Comparison of ENCODE assay signal across 31 cellular contexts in the genomic region with DNA sequence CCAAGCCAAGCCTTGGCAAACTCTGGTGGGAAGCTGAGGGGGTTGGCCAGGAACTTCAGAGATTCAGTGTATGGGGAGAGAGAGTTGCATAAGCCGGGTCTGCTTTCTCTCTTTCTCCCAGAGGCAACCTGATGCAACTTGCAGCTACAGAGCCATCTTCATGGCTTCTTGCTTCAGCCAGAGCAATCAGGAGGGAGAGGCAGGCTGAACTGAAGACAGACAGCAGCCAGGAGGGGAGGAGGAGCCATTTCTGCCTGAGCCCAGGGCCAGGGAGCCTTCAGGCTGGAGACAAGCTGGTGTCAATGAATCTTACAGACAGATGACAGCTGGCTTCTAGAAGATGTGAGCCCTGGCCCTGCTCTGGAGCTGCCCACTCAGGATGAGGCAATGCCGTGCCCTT. TPM values are rescaled to one million over a fixed set of nuclear protein-coding genes. Genes with fewer than 3 reads are reported as not detected.
DNase-seq lines count a peak whose midpoint lies in the region; ATAC-seq and TF ChIP-seq lines count a peak whose summit lies in the region.
"Had no signal": no experiment of that assay in that cellular context is flagged by ENCODE, and none has a peak within 500 bp of the region (broad histone marks: within the 10 kb centered on the region; RNA-seq: fewer than 3 reads in every experiment).

No MANE protein-coding gene starts in this region.

- H3K4me2 ChIP-seq in GM23338: no peak overlapping the region
- H3K4me2 ChIP-seq: BLaER1 treated with 17β-estradiol and CSF1 and Interleukin-3, amounts not matched to agents 10 nM and 100 nM; PC-9 had no signal

- H2AFZ ChIP-seq in GM23338: no peak overlapping the region
- H2AFZ ChIP-seq: PC-9 had no signal

- H3F3A ChIP-seq in GM23338 (replicated peaks; ENCODE audit: low read depth): peaks cover 3% of the 10 kb centered on the region; the same call in 1 of the 2 replicates

- H3K27me3 Mint-ChIP-seq in GM23338 (ENCODE audit: insufficient read depth, low read depth, poor library complexity) (peaks cover 5% of the 10 kb centered on the region), glutamatergic neuron (ENCODE audit: unreplicated experiment) (no peaks in the 10 kb centered on the region), Calu3 (ENCODE audit: unreplicated experiment) (no peaks in the 10 kb centered on the region)
- no peaks in the 10 kb centered on the region for H3K27me3 Mint-ChIP-seq in effector memory CD8-positive, alpha-beta T cell
- H3K27me3 Mint-ChIP-seq: activated CD4-positive, alpha-beta T cell treated with anti-CD3 and anti-CD28 coated beads, Interleukin-2, amount 10 ng/mL, durations not matched to agents 24 days and 14 days; natural killer cell treated with Interleukin-12 subunit alpha and Interleukin-12 subunit beta and Interleukin-15 and Interleukin-18, amount 100 ng/mL, for 72 hours had no signal

- H3K27me3 ChIP-seq in GM23338 (ENCODE audit: insufficient read depth): no peaks in the 10 kb centered on the region
- H3K27me3 ChIP-seq: BLaER1 treated with 17β-estradiol and CSF1 and Interleukin-3, amounts not matched to agents 10 nM and 100 nM; cardiac muscle cell; esophagus muscularis mucosa; ovary; spleen; upper lobe of left lung had no signal

- H3K36me3 Mint-ChIP-seq in GM23338 (ENCODE audit: low read depth) (peaks cover 10% of the 10 kb centered on the region; the same call in 2 of the 3 replicates), glutamatergic neuron (ENCODE audit: unreplicated experiment) (no peaks in the 10 kb centered on the region), Calu3 (ENCODE audit: insufficient read depth, unreplicated experiment) (peaks cover 4% of the 10 kb centered on the region)
- H3K36me3 Mint-ChIP-seq in effector memory CD8-positive, alpha-beta T cell (ENCODE audit: insufficient read depth): peaks cover 2% of the 10 kb centered on the region

- H3K79me2 ChIP-seq in GM23338 (replicated peaks; ENCODE audit: insufficient read depth): no peaks in the 10 kb centered on the region

- H3K4me3 ChIP-seq in GM23338: no peak overlapping the region
- H3K4me3 ChIP-seq: BLaER1 treated with 17β-estradiol and CSF1 and Interleukin-3, amounts not matched to agents 10 nM and 100 nM; cardiac muscle cell; esophagus muscularis mucosa; left ventricle myocardium inferior; ovary; PC-9; spleen; upper lobe of left lung had no signal

- no peaks in the 10 kb centered on the region for H3K9me3 Mint-ChIP-seq in GM23338
- peaks cover 4% of the 10 kb centered on the region for H3K9me3 Mint-ChIP-seq in glutamatergic neuron (ENCODE audit: unreplicated experiment)
- H3K9me3 Mint-ChIP-seq in Calu3 (ENCODE audit: low read depth, unreplicated experiment): no peaks in the 10 kb centered on the region
- no peaks in the 10 kb centered on the region for H3K9me3 Mint-ChIP-seq in effector memory CD8-positive, alpha-beta T cell
- H3K9me3 Mint-ChIP-seq: activated CD4-positive, alpha-beta T cell treated with anti-CD3 and anti-CD28 coated beads, Interleukin-2, amount 10 ng/mL, durations not matched to agents 24 days and 14 days; activated naive CD4-positive, alpha-beta T cell treated with anti-CD3 and anti-CD28 coated beads for 36 hours; activated T-cell treated with anti-CD3 and anti-CD28 coated beads, Interleukin-2, amount 50 U/mL, for 4 hours; HFFc6; natural killer cell treated with Interleukin-12 subunit alpha and Interleukin-12 subunit beta and Interleukin-15 and Interleukin-18, amount 100 ng/mL, for 72 hours had no signal

- H3K36me3 ChIP-seq in GM23338 (ENCODE audit: insufficient read depth): peaks cover 6% of the 10 kb centered on the region; the same call in 1 of the 2 replicates
- H3K36me3 ChIP-seq: ovary had no signal

- BruUV-seq in Calu3 (replicated peaks; lab: Mats Ljungman, UMichigan): no TSS peak

- no peak for DNase-seq in GM23338 (ENCODE audit: low spot score)
- DNase-seq in NCI-H82 treated with DMSO at 0.1 percent for 48 hours (lab: John Stamatoyannopoulos, UW; ENCODE audit: unreplicated experiment): peak; percentile 60
- DNase-seq in glutamatergic neuron: no peak
- no peak for DNase-seq in sciatic nerve (ENCODE audit: low spot score)
- no peak for DNase-seq in Calu3
- no peak for DNase-seq in NCI-H1048 (lab: John Stamatoyannopoulos, UW)
- DNase-seq in effector memory CD8-positive, alpha-beta T cell: no peak
- DNase-seq in islet precursor cell: no peak
- DNase-seq: activated CD4-positive, alpha-beta T cell treated with anti-CD3 and anti-CD28 coated beads, Interleukin-2, amount 10 ng/mL, durations not matched to agents 24 days and 14 days; activated naive CD4-positive, alpha-beta T cell treated with anti-CD3 and anti-CD28 coated beads for 36 hours; activated T-cell treated with anti-CD3 and anti-CD28 coated beads, Interleukin-2, amount 50 U/mL, for 4 hours; anterior cingulate cortex; Caco-2; cortex of kidney; HFFc6; left ventricle myocardium inferior; ovary; PC-9; retina; Right ventricle myocardium superior; spleen; T-helper 9 cell; upper lobe of left lung had no signal

- H3K9me2 ChIP-seq in GM23338 (ENCODE audit: insufficient read depth): no peaks in the 10 kb centered on the region

- H4K20me1 ChIP-seq in GM23338 (replicated peaks; ENCODE audit: insufficient read depth): 0 out of 2 replicates have a peak, but pooled peaks cover under 1% of the 10 kb centered on the region

- no peak for TF ChIP-seq CTCF in GM23338 (conservative IDR thresholded peaks at IDR 0.05; ENCODE audit: low read depth in 2 of 2)
- TF ChIP-seq CTCF in glutamatergic neuron (IDR thresholded peaks at IDR 0.05; ENCODE audit: partially characterized antibody, unreplicated experiment): no peak
- TF ChIP-seq CTCF in Calu3 (IDR thresholded peaks at IDR 0.05; ENCODE audit: unreplicated experiment): no peak

- H3K27ac ChIP-seq in GM23338 (ENCODE audit: low read depth): 0 out of 2 replicates have a peak overlapping the region, but pooled peaks have one; percentile 19
- H3K27ac ChIP-seq: BLaER1 treated with 17β-estradiol and CSF1 and Interleukin-3, amounts not matched to agents 10 nM and 100 nM; cardiac muscle cell; left ventricle myocardium inferior; ovary; PC-9; spleen; upper lobe of left lung had no signal

- H3K4me3 Mint-ChIP-seq in GM23338 (no peak overlapping the region), glutamatergic neuron (ENCODE audit: unreplicated experiment) (no peak overlapping the region), Calu3 (ENCODE audit: low read depth, unreplicated experiment) (no peak overlapping the region)
- H3K4me3 Mint-ChIP-seq in effector memory CD8-positive, alpha-beta T cell: no peak overlapping the region
- H3K4me3 Mint-ChIP-seq: activated CD4-positive, alpha-beta T cell treated with anti-CD3 and anti-CD28 coated beads, Interleukin-2, amount 10 ng/mL, durations not matched to agents 24 days and 14 days; activated naive CD4-positive, alpha-beta T cell treated with anti-CD3 and anti-CD28 coated beads for 36 hours; activated T-cell treated with anti-CD3 and anti-CD28 coated beads, Interleukin-2, amount 50 U/mL, for 4 hours; HFFc6; natural killer cell treated with Interleukin-12 subunit alpha and Interleukin-12 subunit beta and Interleukin-15 and Interleukin-18, amount 100 ng/mL, for 72 hours had no signal

- no peaks in the 10 kb centered on the region for H3K4me1 ChIP-seq in GM23338 (ENCODE audit: insufficient read depth)
- H3K4me1 ChIP-seq: Caco-2 had no signal

- H3K4me1 Mint-ChIP-seq in GM23338 (peaks cover 23% of the 10 kb centered on the region), glutamatergic neuron (ENCODE audit: low read depth, unreplicated experiment) (peaks cover 11% of the 10 kb centered on the region), Calu3 (ENCODE audit: low read depth, unreplicated experiment) (no peaks in the 10 kb centered on the region)
- no peaks in the 10 kb centered on the region for H3K4me1 Mint-ChIP-seq in effector memory CD8-positive, alpha-beta T cell (ENCODE audit: low read depth in 2 of 2)
- H3K4me1 Mint-ChIP-seq: activated CD4-positive, alpha-beta T cell treated with anti-CD3 and anti-CD28 coated beads, Interleukin-2, amount 10 ng/mL, durations not matched to agents 24 days and 14 days had no signal

- no peak for ATAC-seq in GM23338
- peak; percentile 63 for ATAC-seq in sciatic nerve
- ATAC-seq in effector memory CD8-positive, alpha-beta T cell (replicated peaks): no peak
- ATAC-seq: activated T-cell treated with anti-CD3 and anti-CD28 coated beads, Interleukin-2, amount 50 U/mL, for 4 hours; natural killer cell treated with Interleukin-12 subunit alpha and Interleukin-12 subunit beta and Interleukin-15 and Interleukin-18, amount 100 ng/mL, for 72 hours had no signal

- CTCF ChIA-PET in Calu3 (lab: Charles Lee): interaction anchor here (0.6 kb wide), 1 partner anchor 153 kb away, joined by 3 read pairs; no protein-coding TSS in a partner anchor

- intact Hi-C loops in sciatic nerve (cut with DNase I): no loop called here
- intact Hi-C loops in Calu3 (cut with micrococcal nuclease; ENCODE audit: unreplicated experiment): no loop called here

- H3K27ac Mint-ChIP-seq in GM23338 (no peak overlapping the region), glutamatergic neuron (ENCODE audit: unreplicated experiment) (peak overlapping the region; percentile 31), Calu3 (ENCODE audit: unreplicated experiment) (no peak overlapping the region)
- H3K27ac Mint-ChIP-seq in effector memory CD8-positive, alpha-beta T cell: no peak overlapping the region
- H3K27ac Mint-ChIP-seq: activated CD4-positive, alpha-beta T cell treated with anti-CD3 and anti-CD28 coated beads, Interleukin-2, amount 10 ng/mL, durations not matched to agents 24 days and 14 days; activated naive CD4-positive, alpha-beta T cell treated with anti-CD3 and anti-CD28 coated beads for 36 hours; natural killer cell treated with Interleukin-12 subunit alpha and Interleukin-12 subunit beta and Interleukin-15 and Interleukin-18, amount 100 ng/mL, for 72 hours had no signal

TF ChIP-seq in GM23338, 12 proteins besides CTCF, POLR2A, EP300 and RAD21 (continues in another document):
- no peak for TF ChIP-seq JUNB (IDR thresholded peaks at IDR 0.05; ENCODE audit: unreplicated experiment)
- no peak for TF ChIP-seq ZNF114 (CRISPR knock-in tag; IDR thresholded peaks at IDR 0.05)

RNA-seq across cellular contexts. Expression of gene NPC2, which starts 18.7 kb away (rescaled TPM):
- total RNA-seq in GM23338 (2014; rRNA removed; shearing (Covaris generic)): 287 and 331 TPM in 2 replicates
- polyA plus RNA-seq in GM23338 (2016; fragmentation: Nextera tagmentation; extraction: Ambion mirVana): 344 and 354 TPM in 2 replicates
- total RNA-seq in glutamatergic neuron (ENCODE audit: unreplicated experiment) (17.6 TPM), sciatic nerve (258 TPM), Calu3 (2022) (122 and 142 TPM in 2 replicates)

RNA-seq across cellular contexts. Expression of gene ISCA2, which starts 19.2 kb away (rescaled TPM):
- total RNA-seq in GM23338 (2014; rRNA removed; shearing (Covaris generic)): 24.9 and 44.0 TPM in 2 replicates
- 156 and 171 TPM in 2 replicates for polyA plus RNA-seq in GM23338 (2016; fragmentation: Nextera tagmentation; extraction: Ambion mirVana)
- total RNA-seq in glutamatergic neuron (ENCODE audit: unreplicated experiment) (14.8 TPM), sciatic nerve (19.3 TPM), Calu3 (2022) (23.7 and 26.9 TPM in 2 replicates)

RNA-seq across cellular contexts. Expression of gene SYNDIG1L, which starts 48.4 kb away (rescaled TPM):
- 1.6 and 2.1 TPM in 2 replicates for total RNA-seq in GM23338 (2014; rRNA removed; shearing (Covaris generic))
- polyA plus RNA-seq in GM23338 (2016; fragmentation: Nextera tagmentation; extraction: Ambion mirVana): 0.65 and 1.4 TPM in 2 replicates
- total RNA-seq in glutamatergic neuron (ENCODE audit: unreplicated experiment) (1.5 TPM), sciatic nerve (0.58 TPM), Calu3 (2022) (not detected in 2 replicates)
- total RNA-seq: activated CD4-positive, alpha-beta T cell treated with anti-CD3 and anti-CD28 coated beads, Interleukin-2, amount 10 ng/mL, durations not matched to agents 24 days and 14 days; activated naive CD4-positive, alpha-beta T cell treated with anti-CD3 and anti-CD28 coated beads for 36 hours; activated T-cell treated with anti-CD3 and anti-CD28 coated beads, Interleukin-2, amount 50 U/mL, for 4 hours; Daoy; HFFc6; mesenteric fat pad; natural killer cell treated with Interleukin-12 subunit alpha and Interleukin-12 subunit beta and Interleukin-15 and Interleukin-18, amount 100 ng/mL, for 72 hours; NCI-H460; Right ventricle myocardium superior had no signal
- polyA plus RNA-seq: AG04450, cardiac muscle cell had no signal
